14 cellular contexts compared by ENCODE assay signal in genomic region chr12:132731574-132731973, GRCh38. TPM values are rescaled to one million over a fixed set of nuclear protein-coding genes. Genes with fewer than 3 reads are reported as not detected.
DNase-seq lines count a peak whose midpoint lies in the region; ATAC-seq and TF ChIP-seq lines count a peak whose summit lies in the region.
"Had no signal": no experiment of that assay in that cellular context is flagged by ENCODE, and none has a peak within 500 bp of the region (broad histone marks: within the 10 kb centered on the region; RNA-seq: fewer than 3 reads in every experiment).

No MANE protein-coding gene starts in this region.

- H3K79me1 ChIP-seq in mesenchymal stem cell (replicated peaks; ENCODE audit: low read length, poor library complexity, severe bottlenecking), result peaks cover 35% of the 10 kb centered on the region

- no peak overlapping the region for H2AFZ ChIP-seq in mesenchymal stem cell (ENCODE audit: low read depth, low read length)
- H2AFZ ChIP-seq: GM23338 had no signal

- H4K91ac ChIP-seq in mesenchymal stem cell (ENCODE audit: low read length), result peak overlapping the region; percentile 35

- H4K8ac ChIP-seq in mesenchymal stem cell (ENCODE audit: low read length), result no peak overlapping the region

- H2BK15ac ChIP-seq in mesenchymal stem cell (ENCODE audit: low read depth, poor library complexity, severe bottlenecking), result no peak overlapping the region

- intact Hi-C loops in A673 (cut with micrococcal nuclease; ENCODE audit: unreplicated experiment), result no loop called here

- no peak overlapping the region for H3K4ac ChIP-seq in mesenchymal stem cell (ENCODE audit: low read depth in 1 of 2, low read length in 2 of 2)

- BruUV-seq in A673 (replicated peaks; lab: Mats Ljungman, UMichigan), result no TSS peak

- 90% methylated on average over 16 of the region's 17 CpGs for WGBS in mesenchymal stem cell

- no peak overlapping the region for H3K9ac ChIP-seq in SK-N-MC (ENCODE audit: insufficient read length)
- H3K9ac ChIP-seq in mesenchymal stem cell (ENCODE audit: low read length), result no peak overlapping the region

- no peak overlapping the region for H3K27ac ChIP-seq in A673 (ENCODE audit: low read depth, low read length, poor library complexity, severe bottlenecking)
- peak overlapping the region; percentile 84; the same call in 1 of the 2 replicates for H3K27ac ChIP-seq in SK-N-MC
- H3K27ac ChIP-seq in mesenchymal stem cell (ENCODE audit: low read length, poor library complexity, severe bottlenecking), result no peak overlapping the region
- H3K27ac ChIP-seq: C4-2B had no signal

- no peak overlapping the region for H3K18ac ChIP-seq in mesenchymal stem cell (ENCODE audit: low read depth in 1 of 2, low read length in 2 of 2)

- H3K36me3 ChIP-seq in A673 (ENCODE audit: insufficient read depth, low read length, poor library complexity, severe bottlenecking) (peaks cover 72% of the 10 kb centered on the region), SK-N-MC (ENCODE audit: insufficient read depth, low read length) (peaks cover 74% of the 10 kb centered on the region), mesenchymal stem cell (ENCODE audit: control insufficient read depth in 1 of 2, insufficient read depth in 2 of 2, low read depth in 1 of 2, low read length in 2 of 2) (peaks cover 91 to 92% of the 10 kb centered on the region in 2 experiments)

- no peak overlapping the region for H3K23ac ChIP-seq in mesenchymal stem cell (ENCODE audit: low read length in 2 of 2)

- H3K9me3 ChIP-seq in A673 (ENCODE audit: low read depth, low read length, poor library complexity, severe bottlenecking) (no peaks in the 10 kb centered on the region), SK-N-MC (ENCODE audit: low read depth, low read length) (no peaks in the 10 kb centered on the region), mesenchymal stem cell (ENCODE audit: control insufficient read depth, low read length) (no peaks in the 10 kb centered on the region)
- H3K9me3 ChIP-seq: BE2C had no signal

- H3K4me2 ChIP-seq in mesenchymal stem cell (ENCODE audit: low read length, poor library complexity, severe bottlenecking), result no peak overlapping the region
- H3K4me2 ChIP-seq: GM23338 had no signal

- H3K27me3 ChIP-seq in A673 (replicated peaks; ENCODE audit: insufficient read depth, low read depth, low read length, poor library complexity), result no peaks in the 10 kb centered on the region
- no peaks in the 10 kb centered on the region for H3K27me3 ChIP-seq in mesenchymal stem cell (ENCODE audit: control insufficient read depth in 1 of 2, insufficient read depth in 1 of 2, low read length in 2 of 2)
- H3K27me3 ChIP-seq: BE2C had no signal

- ATAC-seq in esophagus mucosa, result no peak
- ATAC-seq: GM12878, GM23338 had no signal

- POLR2A ChIA-PET in A673 (lab: Charles Lee; ENCODE audit: low non-redundant PET), result no interaction called here

- no peak overlapping the region for H3K27ac Mint-ChIP-seq in mesothelial cell of epicardium
- H3K27ac Mint-ChIP-seq: GM23338 had no signal

- DNase-seq in A673 (ENCODE audit: low spot score), result peak; percentile 34
- no peak for DNase-seq in SK-N-MC (ENCODE audit: low read depth, low spot score)
- peak; percentile 7 for DNase-seq in fibroblast of villous mesenchyme (ENCODE audit: low read depth)
- DNase-seq in mesenchymal stem cell, result no peak
- no peak for DNase-seq in mesothelial cell of epicardium (ENCODE audit: low spot score in 2 of 2, unreplicated experiment in 2 of 2)
- no peak for DNase-seq in occipital lobe (lab: John Stamatoyannopoulos, UW)
- DNase-seq in NCI-H1048 (lab: John Stamatoyannopoulos, UW), result no peak
- DNase-seq: BE2C; CD4-positive, alpha-beta memory T cell; DMS79 had no signal

- no peaks in the 10 kb centered on the region for H3K27me3 Mint-ChIP-seq in mesothelial cell of epicardium (ENCODE audit: low read depth)
- H3K27me3 Mint-ChIP-seq: CD4-positive, alpha-beta memory T cell had no signal

- no peak overlapping the region for H2BK5ac ChIP-seq in mesenchymal stem cell (ENCODE audit: low read depth, low read length, poor library complexity, severe bottlenecking)

- TF ChIP-seq CTCF in A673 (conservative IDR thresholded peaks at IDR 0.05; ENCODE audit: low read depth, low read length) (no peak), fibroblast of villous mesenchyme (IDR thresholded peaks at IDR 0.05; ENCODE audit: insufficient read depth, low read depth, low read length) (no peak), mesothelial cell of epicardium (IDR thresholded peaks at IDR 0.05; ENCODE audit: unreplicated experiment) (no peak)

- H2BK120ac ChIP-seq in mesenchymal stem cell (ENCODE audit: low read depth, low read length), result no peak overlapping the region

- H3K4me1 ChIP-seq in A673 (ENCODE audit: insufficient read depth, low read length, poor library complexity, severe bottlenecking) (peaks cover 20% of the 10 kb centered on the region), mesenchymal stem cell (ENCODE audit: control insufficient read depth, insufficient read depth, low read depth, low read length) (peaks cover 3% of the 10 kb centered on the region)
- H3K4me1 ChIP-seq: BE2C had no signal

- no peaks in the 10 kb centered on the region for H3K9me3 Mint-ChIP-seq in mesothelial cell of epicardium
- H3K9me3 Mint-ChIP-seq: CD4-positive, alpha-beta memory T cell had no signal

- no peak overlapping the region for H2AK5ac ChIP-seq in mesenchymal stem cell (ENCODE audit: low read length, severe bottlenecking)

- no peaks in the 10 kb centered on the region for H3K4me1 Mint-ChIP-seq in mesothelial cell of epicardium
- H3K4me1 Mint-ChIP-seq: GM23338 had no signal

- H3K4me3 Mint-ChIP-seq in mesothelial cell of epicardium, result no peak overlapping the region
- H3K4me3 Mint-ChIP-seq: CD4-positive, alpha-beta memory T cell; GM23338 had no signal

- peaks cover 74% of the 10 kb centered on the region for H3K36me3 Mint-ChIP-seq in mesothelial cell of epicardium

- H3K4me3 ChIP-seq in A673 (ENCODE audit: low read depth, low read length, poor library complexity, severe bottlenecking) (no peak overlapping the region), SK-N-MC (no peak overlapping the region), fibroblast of villous mesenchyme (ENCODE audit: low read depth, low read length) (no peak overlapping the region), mesenchymal stem cell (ENCODE audit: insufficient read depth in 1 of 2, low read depth in 1 of 2, low read length in 2 of 2) (no peak overlapping the region)
- H3K4me3 ChIP-seq: GM12878, GM23338 had no signal

- H3K14ac ChIP-seq in mesenchymal stem cell (ENCODE audit: low read length in 2 of 2), result no peak overlapping the region

- CTCF ChIA-PET in A673 (lab: Charles Lee), result no interaction called here

- no peak overlapping the region for H2BK12ac ChIP-seq in mesenchymal stem cell (ENCODE audit: low read length in 2 of 2)

RNA-seq across cellular contexts. Expression of gene PGAM5, which starts 20.9 kb away (rescaled TPM):
- 108 and 121 TPM in 2 replicates for total RNA-seq in A673 (2021)
- total RNA-seq in fibroblast of villous mesenchyme, result 26.7 and 39.3 TPM in 2 replicates
- polyA plus RNA-seq in mesenchymal stem cell (2013, experiment 1 of 2), result 13.1 TPM
- 13.1 TPM for polyA plus RNA-seq in mesenchymal stem cell (2013, experiment 2 of 2)
- total RNA-seq in esophagus mucosa, result 49.8 TPM
- total RNA-seq in mesothelial cell of epicardium, result 23.5 to 26.6 TPM (median 24.5 TPM) in 3 replicates
- total RNA-seq in occipital lobe, result 32.3 TPM

RNA-seq across cellular contexts. Expression of gene ANKLE2, which starts 30.1 kb away (rescaled TPM):
- 103 and 107 TPM in 2 replicates for total RNA-seq in A673 (2021)
- total RNA-seq in fibroblast of villous mesenchyme, result 94.4 and 118 TPM in 2 replicates
- 32.8 TPM for polyA plus RNA-seq in mesenchymal stem cell (2013, experiment 1 of 2)
- polyA plus RNA-seq in mesenchymal stem cell (2013, experiment 2 of 2), result 33.6 TPM
- total RNA-seq in esophagus mucosa, result 35.8 TPM
- 89.8 to 98.9 TPM (median 93.8 TPM) in 3 replicates for total RNA-seq in mesothelial cell of epicardium
- 46.2 TPM for total RNA-seq in occipital lobe

RNA-seq across cellular contexts. Expression of gene PXMP2, which starts 44.2 kb away (rescaled TPM):
- total RNA-seq in A673 (2021), result 52.2 and 52.6 TPM in 2 replicates
- 10.8 and 16.4 TPM in 2 replicates for total RNA-seq in fibroblast of villous mesenchyme
- 15.3 TPM for polyA plus RNA-seq in mesenchymal stem cell (2013, experiment 1 of 2)
- 15.8 TPM for polyA plus RNA-seq in mesenchymal stem cell (2013, experiment 2 of 2)
- 12.3 TPM for total RNA-seq in esophagus mucosa
- 23.6 to 25.2 TPM (median 25.0 TPM) in 3 replicates for total RNA-seq in mesothelial cell of epicardium
- total RNA-seq in occipital lobe, result 12.2 TPM

RNA-seq across cellular contexts. Expression of gene POLE, which starts 44.4 kb away (rescaled TPM):
- total RNA-seq in A673 (2021), result 229 and 239 TPM in 2 replicates
- 21.9 and 26.3 TPM in 2 replicates for total RNA-seq in fibroblast of villous mesenchyme
- polyA plus RNA-seq in mesenchymal stem cell (2013, experiment 1 of 2), result 4.5 TPM
- 3.9 TPM for polyA plus RNA-seq in mesenchymal stem cell (2013, experiment 2 of 2)
- total RNA-seq in esophagus mucosa, result 23.4 TPM
- 114 to 124 TPM (median 122 TPM) in 3 replicates for total RNA-seq in mesothelial cell of epicardium
- total RNA-seq in occipital lobe, result 36.5 TPM

Comparison
In these comparisons a context has a peak if more than half of its experiments do, and no peak if none do; other contexts are left out.
1. DNase-seq: peak in A673 (single experiment) and fibroblast of villous mesenchyme (single experiment); none in SK-N-MC (single experiment), mesenchymal stem cell (single experiment), mesothelial cell of epicardium (0 of 2), occipital lobe (single experiment) and NCI-H1048 (single experiment).